Comparison of ENCODE assay signal across 8 cellular contexts in the genomic region with DNA sequence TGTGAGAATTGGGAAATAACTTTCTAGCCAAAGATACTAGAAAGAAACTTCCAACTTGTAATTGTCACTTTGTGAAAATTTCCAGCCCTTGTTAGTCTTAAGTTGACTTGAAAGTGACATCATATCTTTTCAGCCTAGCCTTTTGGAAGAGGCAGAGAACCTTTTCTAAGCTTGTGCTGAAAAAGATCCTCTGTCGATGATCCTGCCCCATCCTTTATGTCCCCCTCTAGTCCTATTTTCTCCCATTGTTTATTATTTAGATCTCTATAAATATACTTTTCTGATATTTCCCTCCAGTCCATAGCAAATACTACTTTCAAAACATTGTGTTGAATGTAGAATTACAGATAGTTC. TPM values are rescaled to one million over a fixed set of nuclear protein-coding genes. Genes with fewer than 3 reads are reported as not detected.
DNase-seq lines count a peak whose midpoint lies in the region; ATAC-seq and TF ChIP-seq lines count a peak whose summit lies in the region.

No MANE protein-coding gene starts in this region.

- no peak for DNase-seq in HCT116 (ENCODE audit: low read depth, low spot score)
- DNase-seq in activated B cell treated with CpG ODN at 0.5 μM for 24 hours = no peak
- peak; percentile 26 for DNase-seq in fibroblast of the aortic adventitia (ENCODE audit: low read depth)
- DNase-seq in smooth muscle cell (lab: John Stamatoyannopoulos, UW; ENCODE audit: unreplicated experiment) = no peak
- DNase-seq in stimulated activated CD4-positive, alpha-beta T cell treated with anti-CD3 and anti-CD28 coated beads, Interleukin-1b, Interleukin-23, amount 100 ng/mL, for 48 hours = no peak
- DNase-seq in NCI-H146 treated with DMSO at 0.1 percent for 48 hours (lab: John Stamatoyannopoulos, UW; ENCODE audit: unreplicated experiment) = no peak
- no peak for DNase-seq in inferior parietal cortex (ENCODE audit: extremely low spot score)

- H3K4me3 ChIP-seq in HCT116 (replicated peaks in 1 of 2; ENCODE audit: low read depth in 1 of 2, low read length in 2 of 2) (no peak overlapping the region), fibroblast of the aortic adventitia (ENCODE audit: low read depth, low read length) (peak overlapping the region; percentile 88), smooth muscle cell (peak overlapping the region; percentile 81)

- peaks cover 78% of the 10 kb centered on the region for H3K4me1 Mint-ChIP-seq in activated B cell treated with CpG ODN at 0.5 μM for 24 hours

- no peak for TF ChIP-seq RAD21 in HCT116 (IDR thresholded peaks at IDR 0.05; ENCODE audit: low read depth)

- H3K79me2 ChIP-seq in HCT116 (ENCODE audit: insufficient read depth, low read length) (peaks cover 16% of the 10 kb centered on the region), smooth muscle cell (ENCODE audit: low read depth) (peaks cover 26% of the 10 kb centered on the region)

- no peaks in the 10 kb centered on the region for H4K20me1 ChIP-seq in HCT116 (ENCODE audit: insufficient read depth)
- H4K20me1 ChIP-seq in smooth muscle cell (ENCODE audit: low read depth) = peaks cover 23% of the 10 kb centered on the region

- POLR2A ChIA-PET in HCT116 (lab: Charles Lee) = no interaction called here
- POLR2A ChIA-PET in activated B cell treated with CpG ODN at 0.5 μM for 24 hours (lab: Charles Lee) = interaction anchor here (0.7 to 6.4 kb wide), 18 partner anchors 8 to 304 kb away, joined by 3 to 75 read pairs (median 4); no protein-coding TSS in a partner anchor

- H2AFZ ChIP-seq in HCT116 (ENCODE audit: low read depth, low read length, poor library complexity, severe bottlenecking) = no peak overlapping the region
- H2AFZ ChIP-seq in smooth muscle cell (ENCODE audit: low read depth) = no peak overlapping the region

- H3K9me3 Mint-ChIP-seq in activated B cell treated with CpG ODN at 0.5 μM for 24 hours = no peaks in the 10 kb centered on the region

- H3K36me3 ChIP-seq in HCT116 (ENCODE audit: control insufficient read depth in 1 of 2, insufficient read depth in 2 of 2, low read length in 2 of 2) (no peaks in the 10 kb centered on the region), smooth muscle cell (ENCODE audit: low read depth) (no peaks in the 10 kb centered on the region)

- CTCF ChIA-PET in HCT116 (lab: Charles Lee) = no interaction called here
- CTCF ChIA-PET in activated B cell treated with CpG ODN at 0.5 μM for 24 hours (lab: Charles Lee) = interaction anchor here (1.2 to 6.6 kb wide), 7 partner anchors 13 to 123 kb away, joined by 3 to 30 read pairs (median 6); no protein-coding TSS in a partner anchor

- no peaks in the 10 kb centered on the region for H3K27me3 Mint-ChIP-seq in activated B cell treated with CpG ODN at 0.5 μM for 24 hours

- no peaks in the 10 kb centered on the region for H3K9me3 ChIP-seq in HCT116 (ENCODE audit: control insufficient read depth in 1 of 2, insufficient read depth in 1 of 2, low read depth in 1 of 2, low read length in 2 of 2)
- H3K9me3 ChIP-seq in smooth muscle cell (replicated peaks; ENCODE audit: low read depth) = no peaks in the 10 kb centered on the region

- H3K9ac ChIP-seq in HCT116 (ENCODE audit: low read length) = no peak overlapping the region
- H3K9ac ChIP-seq in smooth muscle cell (ENCODE audit: low read depth) = no peak overlapping the region

- H3K4me2 ChIP-seq in HCT116 (ENCODE audit: low read length) (peak overlapping the region; percentile 82; the same call in 1 of the 2 replicates), smooth muscle cell (peak overlapping the region; percentile 99)

- H3K27ac Mint-ChIP-seq in activated B cell treated with CpG ODN at 0.5 μM for 24 hours = peak overlapping the region; percentile 89

- no peaks in the 10 kb centered on the region for H3K9me2 ChIP-seq in HCT116 (ENCODE audit: insufficient read depth)

- no peak for ATAC-seq in HCT116
- ATAC-seq in activated B cell treated with CpG ODN at 0.5 μM for 24 hours (ENCODE audit: low read depth) = no peak
- ATAC-seq in HG03095 (IDR thresholded peaks at IDR 0.05; ENCODE audit: unreplicated experiment) = no peak

- WGBS in smooth muscle cell (ENCODE audit: low lambda C conversion rate) = 69% methylated on average over 1 of the region's 1 CpG

- H3F3A ChIP-seq in smooth muscle cell (ENCODE audit: low read depth) = no peaks in the 10 kb centered on the region

- TF ChIP-seq POLR2A in HCT116 (IDR thresholded peaks at IDR 0.05; ENCODE audit: borderline replicate concordance, extremely low read depth, insufficient read depth, insufficient read length) = no peak

- RAD21 ChIA-PET in HCT116 (lab: Charles Lee; ENCODE audit: low non-redundant PET in 1 of 2, low total read pairs in 2 of 2, uncharacterized antibody in 2 of 2, unreplicated experiment in 2 of 2) = no interaction called here

- no TSS peak for BruUV-seq in HCT116 (replicated peaks; lab: Mats Ljungman, UMichigan)

- TF ChIP-seq CTCF in HCT116 (IDR thresholded peaks at IDR 0.05 in 2 of 3, conservative IDR thresholded peaks at IDR 0.05 in 1 of 3; ENCODE audit: borderline replicate concordance in 1 of 3, insufficient read depth in 1 of 3, low read depth in 2 of 3, low read length in 2 of 3) (no peak), activated B cell treated with CpG ODN at 0.5 μM for 24 hours (IDR thresholded peaks at IDR 0.05) (no peak), fibroblast of the aortic adventitia (IDR thresholded peaks at IDR 0.05; ENCODE audit: insufficient read depth, low read length) (no peak), smooth muscle cell (IDR thresholded peaks at IDR 0.05; ENCODE audit: borderline replicate concordance, insufficient read depth, poor library complexity, severe bottlenecking) (no peak)

- H3K4me3 Mint-ChIP-seq in activated B cell treated with CpG ODN at 0.5 μM for 24 hours = peak overlapping the region; percentile 99

- intact Hi-C loops in HCT116 (cut with micrococcal nuclease) (no loop called here), activated B cell treated with CpG ODN at 0.5 μM for 24 hours (cut with micrococcal nuclease) (loop anchor here (2.0 to 5.0 kb wide), 4 partner anchors 13 to 293 kb away; no protein-coding TSS in a partner anchor)

- H3K27ac ChIP-seq in HCT116 (ENCODE audit: low read depth, low read length) (no peak overlapping the region), smooth muscle cell (ENCODE audit: low read depth) (peak overlapping the region; percentile 30)

- peaks cover 20% of the 10 kb centered on the region for H3K36me3 Mint-ChIP-seq in activated B cell treated with CpG ODN at 0.5 μM for 24 hours (ENCODE audit: low read depth)

- H3K27me3 ChIP-seq in HCT116 (ENCODE audit: insufficient read depth, low read length) = no peaks in the 10 kb centered on the region
- no peaks in the 10 kb centered on the region for H3K27me3 ChIP-seq in smooth muscle cell (ENCODE audit: low read depth)

- H3K4me1 ChIP-seq in HCT116 (ENCODE audit: control insufficient read depth in 1 of 2, insufficient read depth in 2 of 2, low read length in 2 of 2) (peaks cover 8 to 32% of the 10 kb centered on the region in 2 experiments), smooth muscle cell (ENCODE audit: low read depth) (peaks cover 18% of the 10 kb centered on the region)

TF ChIP-seq in HCT116, 20 proteins besides CTCF, POLR2A, EP300 and RAD21 (continues in another document):
- TF ChIP-seq JUND (IDR thresholded peaks at IDR 0.05) = no peak
- no peak for TF ChIP-seq SRF (IDR thresholded peaks at IDR 0.05; ENCODE audit: low read depth)
- no peak for TF ChIP-seq ZNF274 (IDR thresholded peaks at IDR 0.05; ENCODE audit: low read depth, low read length)
- TF ChIP-seq EZH2phosphoT487 (IDR thresholded peaks at IDR 0.05; ENCODE audit: borderline replicate concordance) = no peak
- no peak for TF ChIP-seq SP1 (IDR thresholded peaks at IDR 0.05; ENCODE audit: low read depth)
- no peak for TF ChIP-seq TCF7L2 (IDR thresholded peaks at IDR 0.05; ENCODE audit: borderline replicate concordance, extremely low read depth, insufficient read depth, insufficient read length)
- TF ChIP-seq FOSL1 (IDR thresholded peaks at IDR 0.05; ENCODE audit: low read depth) = no peak
- no peak for TF ChIP-seq EGR1 (IDR thresholded peaks at IDR 0.05; ENCODE audit: low read depth)
- TF ChIP-seq, protein P1, sequence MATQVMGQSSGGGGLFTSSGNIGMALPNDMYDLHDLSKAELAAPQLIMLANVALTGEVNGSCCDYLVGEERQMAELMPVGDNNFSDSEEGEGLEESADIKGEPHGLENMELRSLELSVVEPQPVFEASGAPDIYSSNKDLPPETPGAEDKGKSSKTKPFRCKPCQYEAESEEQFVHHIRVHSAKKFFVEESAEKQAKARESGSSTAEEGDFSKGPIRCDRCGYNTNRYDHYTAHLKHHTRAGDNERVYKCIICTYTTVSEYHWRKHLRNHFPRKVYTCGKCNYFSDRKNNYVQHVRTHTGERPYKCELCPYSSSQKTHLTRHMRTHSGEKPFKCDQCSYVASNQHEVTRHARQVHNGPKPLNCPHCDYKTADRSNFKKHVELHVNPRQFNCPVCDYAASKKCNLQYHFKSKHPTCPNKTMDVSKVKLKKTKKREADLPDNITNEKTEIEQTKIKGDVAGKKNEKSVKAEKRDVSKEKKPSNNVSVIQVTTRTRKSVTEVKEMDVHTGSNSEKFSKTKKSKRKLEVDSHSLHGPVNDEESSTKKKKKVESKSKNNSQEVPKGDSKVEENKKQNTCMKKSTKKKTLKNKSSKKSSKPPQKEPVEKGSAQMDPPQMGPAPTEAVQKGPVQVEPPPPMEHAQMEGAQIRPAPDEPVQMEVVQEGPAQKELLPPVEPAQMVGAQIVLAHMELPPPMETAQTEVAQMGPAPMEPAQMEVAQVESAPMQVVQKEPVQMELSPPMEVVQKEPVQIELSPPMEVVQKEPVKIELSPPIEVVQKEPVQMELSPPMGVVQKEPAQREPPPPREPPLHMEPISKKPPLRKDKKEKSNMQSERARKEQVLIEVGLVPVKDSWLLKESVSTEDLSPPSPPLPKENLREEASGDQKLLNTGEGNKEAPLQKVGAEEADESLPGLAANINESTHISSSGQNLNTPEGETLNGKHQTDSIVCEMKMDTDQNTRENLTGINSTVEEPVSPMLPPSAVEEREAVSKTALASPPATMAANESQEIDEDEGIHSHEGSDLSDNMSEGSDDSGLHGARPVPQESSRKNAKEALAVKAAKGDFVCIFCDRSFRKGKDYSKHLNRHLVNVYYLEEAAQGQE (IDR thresholded peaks at IDR 0.05; ENCODE audit: low read depth) = no peak

RNA-seq across cellular contexts. Expression of gene CHST11, which starts 2.8 kb away (rescaled TPM):
- total RNA-seq in HCT116 (2021; ENCODE audit: unreplicated experiment) = 10.1 TPM
- 6.8 and 7.3 TPM in 2 replicates for polyA plus RNA-seq in HCT116 (2012)
- total RNA-seq in activated B cell treated with CpG ODN at 0.5 μM for 24 hours = 40.1 and 40.6 TPM in 2 replicates
- total RNA-seq in fibroblast of the aortic adventitia (ENCODE audit: low replicate concordance) = 10.8 and 13.4 TPM in 2 replicates
- total RNA-seq in smooth muscle cell = 7.7 and 10.2 TPM in 2 replicates
- 6.9 and 15.9 TPM in 2 replicates for polyA plus RNA-seq in smooth muscle cell

Comparison
In these comparisons a context has a peak if more than half of its experiments do, and no peak if none do; other contexts are left out.
1. H3K4me3 ChIP-seq: peak in fibroblast of the aortic adventitia (single experiment) and smooth muscle cell (single experiment); none in HCT116 (0 of 2).